In the genomic region with DNA sequence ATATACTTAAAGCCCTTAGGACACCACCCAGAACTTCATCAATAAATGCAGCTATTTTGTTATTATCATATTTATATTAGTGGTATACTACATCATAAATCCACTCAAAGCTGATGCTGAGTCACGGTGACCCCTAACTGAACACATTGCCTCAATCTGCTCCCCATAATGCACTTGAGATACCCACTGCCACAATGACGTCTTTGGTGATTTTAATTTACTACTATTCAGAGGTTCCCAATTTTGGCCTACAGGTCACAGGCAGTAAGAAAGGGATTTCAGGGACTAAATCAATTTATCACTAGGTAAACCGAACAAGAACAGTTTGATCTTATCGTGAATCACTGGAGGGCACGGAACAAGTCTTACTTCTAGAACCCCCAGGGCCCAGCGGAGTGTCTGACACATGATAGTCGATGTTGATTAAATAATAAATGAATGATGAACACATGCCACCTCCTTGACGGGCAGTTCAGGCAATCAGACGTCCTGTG, we compare ENCODE assay signal across 8 cellular contexts. TPM values are rescaled to one million over a fixed set of nuclear protein-coding genes. Genes with fewer than 3 reads are reported as not detected.
A peak's percentile ranks its signal among the peaks of the same experiment; 100 is the strongest.
DNase-seq lines count a peak whose midpoint lies in the region; ATAC-seq, FAIRE-seq and TF ChIP-seq lines count a peak whose summit lies in the region.

No MANE protein-coding gene starts in this region.

- H3K27ac Mint-ChIP-seq in CD8-positive, alpha-beta memory T cell = peak overlapping the region; percentile 12 to 79 (median 54)
- H3K27ac Mint-ChIP-seq in endothelial cell (ENCODE audit: unreplicated experiment) = no peak overlapping the region

- no peak for TF ChIP-seq CTCF in PC-3 (conservative IDR thresholded peaks at IDR 0.05; ENCODE audit: low read depth, low read length)
- TF ChIP-seq CTCF in endothelial cell (IDR thresholded peaks at IDR 0.05; ENCODE audit: unreplicated experiment) = no peak
- no peak for TF ChIP-seq CTCF in neutrophil (IDR thresholded peaks at IDR 0.05)

- peak overlapping the region; percentile 82 to 99 (median 92) for H3K4me3 Mint-ChIP-seq in CD8-positive, alpha-beta memory T cell
- H3K4me3 Mint-ChIP-seq in endothelial cell (ENCODE audit: unreplicated experiment) = peak overlapping the region; percentile 92

- H3K36me3 ChIP-seq in CD8-positive, alpha-beta memory T cell (ENCODE audit: insufficient read depth, low read length) = no peaks in the 10 kb centered on the region
- H3K36me3 ChIP-seq in PC-3 (ENCODE audit: low read depth, low read length) (peaks cover 5% of the 10 kb centered on the region; the same call in 1 of the 2 replicates), neutrophil (no peaks in the 10 kb centered on the region)

- CTCF ChIA-PET in CD8-positive, alpha-beta memory T cell (lab: Charles Lee) = interaction anchor here (0.7 to 4.0 kb wide), 18 partner anchors 8 to 303 kb away, joined by 3 to 52 read pairs (median 5); partner anchors contain the start of genes FMO5 and PRKAB2
- CTCF ChIA-PET in PC-3 (lab: Charles Lee) = interaction anchor here (0.6 to 1.8 kb wide), 4 partner anchors 17 to 74 kb away, joined by 4 to 8 read pairs (median 6); partner anchors contain the start of gene FMO5

- no peaks in the 10 kb centered on the region for H3K9me3 ChIP-seq in CD8-positive, alpha-beta memory T cell (ENCODE audit: low read length)
- H3K9me3 ChIP-seq in PC-3 (ENCODE audit: low read length) (no peaks in the 10 kb centered on the region), neutrophil (no peaks in the 10 kb centered on the region)

- H3F3A ChIP-seq in PC-3 (ENCODE audit: low read length, unreplicated experiment) = no peaks in the 10 kb centered on the region

- TSS peak; percentile 78 for BruUV-seq in PC-3 (replicated peaks; lab: Mats Ljungman, UMichigan)

- no peaks in the 10 kb centered on the region for H3K27me3 ChIP-seq in CD8-positive, alpha-beta memory T cell (ENCODE audit: insufficient read depth, low read length, poor library complexity, severe bottlenecking)
- H3K27me3 ChIP-seq in PC-3 (ENCODE audit: low read length) (no peaks in the 10 kb centered on the region), neutrophil (no peaks in the 10 kb centered on the region)

- no peaks in the 10 kb centered on the region for H3K9me3 Mint-ChIP-seq in CD8-positive, alpha-beta memory T cell
- H3K9me3 Mint-ChIP-seq in endothelial cell (ENCODE audit: unreplicated experiment) = no peaks in the 10 kb centered on the region

- peak overlapping the region; percentile 13 for H3K27ac ChIP-seq in CD8-positive, alpha-beta memory T cell (ENCODE audit: low read depth, low read length)
- H3K27ac ChIP-seq in PC-3 (ENCODE audit: low read length) (peak overlapping the region; percentile 82; the same call in 1 of the 2 replicates), neutrophil (peak overlapping the region; percentile 59)

- H3K4me3 ChIP-seq in CD8-positive, alpha-beta memory T cell (ENCODE audit: low read length) = peak overlapping the region; percentile 94
- H3K4me3 ChIP-seq in PC-3 (ENCODE audit: low read length) (peak overlapping the region; percentile 86), neutrophil (ENCODE audit: low read depth in 1 of 2, low read length in 1 of 2) (peak overlapping the region; percentile 76 to 89)

- H3K79me2 ChIP-seq in PC-3 (ENCODE audit: low read length) = peaks cover 40% of the 10 kb centered on the region

- H3K9ac ChIP-seq in PC-3 (ENCODE audit: low read length) = peak overlapping the region; percentile 95

- peak overlapping the region; percentile 85 for H3K4me2 ChIP-seq in PC-3 (ENCODE audit: low read length)

- H3K9me2 ChIP-seq in PC-3 (replicated peaks; ENCODE audit: low read length) = no peaks in the 10 kb centered on the region

- peak overlapping the region; percentile 96 for H2AFZ ChIP-seq in PC-3 (ENCODE audit: low read length)

- H3K4me1 Mint-ChIP-seq in CD8-positive, alpha-beta memory T cell = peaks cover 30 to 41% (median 40%) of the 10 kb centered on the region in 3 donors
- H3K4me1 Mint-ChIP-seq in endothelial cell (ENCODE audit: unreplicated experiment) = peaks cover 24% of the 10 kb centered on the region

- POLR2A ChIA-PET in CD8-positive, alpha-beta memory T cell (lab: Charles Lee) = interaction anchor here (0.8 to 2.8 kb wide), 3 partner anchors 17 to 70 kb away, joined by 3 to 14 read pairs (median 7); partner anchors contain the start of genes FMO5 and PRKAB2
- POLR2A ChIA-PET in PC-3 (lab: Charles Lee; ENCODE audit: unreplicated experiment) = interaction anchor here (1.0 kb wide), 1 partner anchor 69 kb away, joined by 4 read pairs; no protein-coding TSS in a partner anchor

- peaks cover 3 to 5% of the 10 kb centered on the region in 2 donors for H3K27me3 Mint-ChIP-seq in CD8-positive, alpha-beta memory T cell
- H3K27me3 Mint-ChIP-seq in endothelial cell (ENCODE audit: unreplicated experiment) = peaks cover 5% of the 10 kb centered on the region

- no peak for FAIRE-seq in GM19239 (lab: Jason Lieb, UNC)

- peaks cover 13% of the 10 kb centered on the region for H3K4me1 ChIP-seq in CD8-positive, alpha-beta memory T cell (ENCODE audit: insufficient read depth, low read length)
- H3K4me1 ChIP-seq in PC-3 (ENCODE audit: insufficient read depth, low read length) (peaks cover 46% of the 10 kb centered on the region), neutrophil (ENCODE audit: control insufficient read depth in 1 of 2, insufficient read depth in 1 of 2, low read depth in 1 of 2, low read length in 1 of 2) (peaks cover 19 to 21% of the 10 kb centered on the region in 2 experiments)

- DNase-seq in CD8-positive, alpha-beta memory T cell = no peak
- DNase-seq in PC-3 = no peak
- no peak for DNase-seq in endothelial cell (ENCODE audit: low spot score)
- DNase-seq in GM19239 (ENCODE audit: insufficient read length, low spot score) = no peak
- DNase-seq in RPMI8226 = no peak
- no peak for DNase-seq in AG20443 (ENCODE audit: low spot score)
- DNase-seq in GOT3 (lab: John Stamatoyannopoulos, UW) = no peak

- H3K36me3 Mint-ChIP-seq in CD8-positive, alpha-beta memory T cell = peaks cover 0 to 6% (median 0%) of the 10 kb centered on the region in 3 donors
- H3K36me3 Mint-ChIP-seq in endothelial cell (ENCODE audit: low read depth, unreplicated experiment) = peaks cover 8% of the 10 kb centered on the region

- no peak for ATAC-seq in PC-3

- H4K20me1 ChIP-seq in PC-3 (ENCODE audit: low read length) = peaks cover 33% of the 10 kb centered on the region

- intact Hi-C loops in PC-3 (cut with micrococcal nuclease) = loop anchor here (1.0 kb wide), 1 partner anchor 71 kb away; no protein-coding TSS in a partner anchor

RNA-seq across cellular contexts. Expression of gene CHD1L, which starts 0.5 kb away (rescaled TPM):
- total RNA-seq in CD8-positive, alpha-beta memory T cell = 10 to 100 TPM; 51.2 to 52.8 TPM
- polyA plus RNA-seq in CD8-positive, alpha-beta memory T cell = 21.2 TPM
- total RNA-seq in PC-3 (2014; rRNA removed) = 63.9 and 69.8 TPM in 2 replicates
- total RNA-seq in endothelial cell (ENCODE audit: unreplicated experiment) = 88.2 TPM

RNA-seq across cellular contexts. Expression of gene FMO5, which starts 16.9 kb away (rescaled TPM):
- under 1 TPM; 0.31 to 0.35 TPM for total RNA-seq in CD8-positive, alpha-beta memory T cell
- polyA plus RNA-seq in CD8-positive, alpha-beta memory T cell = 1.2 TPM
- 2.8 and 3.2 TPM in 2 replicates for total RNA-seq in PC-3 (2014; rRNA removed)
- total RNA-seq in endothelial cell (ENCODE audit: unreplicated experiment) = 1.6 TPM

Comparison
In these comparisons a context has a peak if more than half of its experiments do, and no peak if none do; other contexts are left out.
1. H3K27ac ChIP-seq: peak in every context shown above with its lines; median percentile 82 in PC-3; 59 in neutrophil; 13 in CD8-positive, alpha-beta memory T cell.